In genomic region chr3:32951410-32951811, GRCh38 we compare ENCODE assay signal across 11 cellular contexts. TPM values are rescaled to one million over a fixed set of nuclear protein-coding genes. Genes with fewer than 3 reads are reported as not detected.
DNase-seq lines count a peak whose midpoint lies in the region; ATAC-seq, FAIRE-seq and TF ChIP-seq lines count a peak whose summit lies in the region.
"Had no signal": no experiment of that assay in that cellular context is flagged by ENCODE, and none has a peak within 500 bp of the region (broad histone marks: within the 10 kb centered on the region; RNA-seq: fewer than 3 reads in every experiment).

TSS of gene CCR4 (plus strand) at chr3:32951644. CDS start at chr3:32953423, 1,779 bp downstream.

- peaks cover 10 to 23% of the 10 kb centered on the region in 2 donors for H3K4me1 Mint-ChIP-seq in stimulated activated naive B cell treated with anti-CD40 and anti-IgM and Interleukin-4, amounts not matched to agents 10 μg/mL and 1 μg/mL and 100 μg/mL, for 72 hours

- 70 to 76% methylated on average over 9 of the region's 9 CpGs for WGBS in pancreas, 2 donors

- H3K27ac Mint-ChIP-seq in stimulated activated naive B cell treated with anti-CD40 and anti-IgM and Interleukin-4, amounts not matched to agents 10 μg/mL and 1 μg/mL and 100 μg/mL, for 72 hours: peak within 1 kb of the TSS; percentile 70

- peak; percentile 55 to 70 for ATAC-seq in stimulated activated naive B cell treated with anti-CD40 and anti-IgM and Interleukin-4, amounts not matched to agents 10 μg/mL and 1 μg/mL and 100 μg/mL, for 72 hours (replicated peaks)
- no peak for ATAC-seq in pancreas
- no peak for ATAC-seq in GM18861 (IDR thresholded peaks at IDR 0.05; ENCODE audit: unreplicated experiment)

- H3K36me3 ChIP-seq in pancreas: no peaks in the 10 kb centered on the region

- no peaks in the 10 kb centered on the region for H3K9me3 Mint-ChIP-seq in stimulated activated naive B cell treated with anti-CD40 and anti-IgM and Interleukin-4, amounts not matched to agents 10 μg/mL and 1 μg/mL and 100 μg/mL, for 72 hours

- H3K4me1 ChIP-seq in pancreas: no peaks in the 10 kb centered on the region

- no peaks in the 10 kb centered on the region for H3K9me3 ChIP-seq in pancreas

- no peaks in the 10 kb centered on the region for H3K36me3 Mint-ChIP-seq in stimulated activated naive B cell treated with anti-CD40 and anti-IgM and Interleukin-4, amounts not matched to agents 10 μg/mL and 1 μg/mL and 100 μg/mL, for 72 hours

- H3K4me3 Mint-ChIP-seq in stimulated activated naive B cell treated with anti-CD40 and anti-IgM and Interleukin-4, amounts not matched to agents 10 μg/mL and 1 μg/mL and 100 μg/mL, for 72 hours: peak within 1 kb of the TSS; percentile 17 to 41

- no peak within 1 kb of the TSS for H3K27ac ChIP-seq in pancreas
- H3K27ac ChIP-seq: HL-60 had no signal

- H3K4me3 ChIP-seq in fibroblast of the aortic adventitia (ENCODE audit: low read depth, low read length) (no peak within 1 kb of the TSS), pancreas (no peak within 1 kb of the TSS)

- H3K27me3 ChIP-seq in pancreas: no peaks in the 10 kb centered on the region

- DNase-seq in T follicular helper cell (ENCODE audit: low read depth) (peak; percentile 44), fibroblast of the aortic adventitia (ENCODE audit: low read depth) (peak; percentile 39), HT-29 (ENCODE audit: low spot score) (no peak), pancreas (no peak), DMS79 treated with DMSO at 0.1 percent for 48 hours (lab: John Stamatoyannopoulos, UW) (no peak)
- peak; percentile 22 for DNase-seq in activated CD8-positive, alpha-beta memory T cell treated with anti-CD3 and anti-CD28 coated beads, Interleukin-2, amount 50 U/mL, for 4 hours
- peak; percentile 24 for DNase-seq in stimulated activated naive B cell treated with anti-CD40 and anti-IgM and Interleukin-4, amounts not matched to agents 10 μg/mL and 1 μg/mL and 100 μg/mL, for 72 hours
- DNase-seq: NCI-H526 had no signal

- intact Hi-C loops in pancreas (cut with DNase I): no loop called here

- TF ChIP-seq CTCF in fibroblast of the aortic adventitia (IDR thresholded peaks at IDR 0.05; ENCODE audit: insufficient read depth, low read length): no peak
- TF ChIP-seq CTCF in pancreas (IDR thresholded peaks at IDR 0.05): no peak

- FAIRE-seq in pancreas (lab: Jason Lieb, UNC): no peak

- no peaks in the 10 kb centered on the region for H3K27me3 Mint-ChIP-seq in stimulated activated naive B cell treated with anti-CD40 and anti-IgM and Interleukin-4, amounts not matched to agents 10 μg/mL and 1 μg/mL and 100 μg/mL, for 72 hours

RNA-seq across cellular contexts. Expression of gene CCR4, which starts in this region (rescaled TPM):
- total RNA-seq in fibroblast of the aortic adventitia (ENCODE audit: low replicate concordance): under 0.01 TPM in 1 of 2 replicates, not detected in the other
- not detected in 2 replicates for total RNA-seq in HT-29 (2014; rRNA removed; shearing (Covaris generic))
- under 1 TPM in 4 of 6 donors, not detected in 2; 0.06 to 0.25 (median 0.09) TPM for total RNA-seq in pancreas
- not detected for polyA plus RNA-seq in pancreas
- total RNA-seq: epithelial cell of proximal tubule had no signal

Comparison
In these comparisons a context has a peak if more than half of its experiments do, and no peak if none do; other contexts are left out.
1. Peak in DNase-seq in fibroblast of the aortic adventitia; RNA of the gene not detected or under 1 TPM.
2. DNase-seq: peak in T follicular helper cell (single experiment), activated CD8-positive, alpha-beta memory T cell treated with anti-CD3 and anti-CD28 coated beads, Interleukin-2, amount 50 U/mL, for 4 hours (single experiment) and stimulated activated naive B cell treated with anti-CD40 and anti-IgM and Interleukin-4, amounts not matched to agents 10 μg/mL and 1 μg/mL and 100 μg/mL, for 72 hours (single experiment); none in HT-29 (single experiment), pancreas (0 of 6) and DMS79 treated with DMSO at 0.1 percent for 48 hours (single experiment).
3. ATAC-seq: peak in stimulated activated naive B cell treated with anti-CD40 and anti-IgM and Interleukin-4, amounts not matched to agents 10 μg/mL and 1 μg/mL and 100 μg/mL, for 72 hours (2 of 2); none in pancreas (0 of 4) and GM18861 (single experiment).